23 cellular contexts compared by ENCODE assay signal in the genomic region with DNA sequence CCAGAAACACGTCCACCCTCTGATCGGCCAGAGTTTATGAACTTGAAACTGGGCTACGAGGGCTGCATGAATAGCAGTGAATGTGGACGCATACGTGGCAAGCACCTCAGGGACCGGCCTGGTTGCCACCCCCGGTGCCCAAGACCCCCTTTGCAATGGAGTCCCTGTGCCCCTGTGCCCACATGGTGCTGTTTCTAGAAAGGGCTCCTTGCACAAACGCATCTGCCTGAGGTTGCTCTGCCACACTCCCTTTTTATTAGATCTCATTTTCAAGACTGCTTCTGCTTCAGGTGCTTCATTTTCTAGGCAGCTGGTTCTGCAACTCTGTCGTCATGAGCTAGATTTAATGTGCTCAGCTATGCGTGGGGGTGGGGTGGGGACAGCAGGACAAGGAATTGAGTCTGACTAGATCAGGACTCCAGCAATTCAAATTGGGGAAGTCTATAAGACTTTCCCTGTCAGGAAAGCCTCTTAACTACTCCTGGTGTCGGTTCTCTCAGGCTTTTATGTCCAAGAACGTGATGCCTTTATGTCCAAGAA. TPM values are rescaled to one million over a fixed set of nuclear protein-coding genes. Genes with fewer than 3 reads are reported as not detected.
DNase-seq lines count a peak whose midpoint lies in the region; ATAC-seq, FAIRE-seq and TF ChIP-seq lines count a peak whose summit lies in the region.
"Had no signal": no experiment of that assay in that cellular context is flagged by ENCODE, and none has a peak within 500 bp of the region (broad histone marks: within the 10 kb centered on the region; RNA-seq: fewer than 3 reads in every experiment).

No MANE protein-coding gene starts in this region.

- ATAC-seq in HepG2, result no peak
- ATAC-seq: WTC11 had no signal

- H2AFZ ChIP-seq in HepG2 (ENCODE audit: low read length), result no peak overlapping the region

- H3K4me2 ChIP-seq in HepG2 (ENCODE audit: low read depth, low read length), result no peak overlapping the region

- H3K36me3 Mint-ChIP-seq in brain (peaks cover 10% of the 10 kb centered on the region), nephron progenitor cell (ENCODE audit: low read depth) (no peaks in the 10 kb centered on the region), type B pancreatic cell (peaks cover 10% of the 10 kb centered on the region)
- H3K36me3 Mint-ChIP-seq: WTC11 had no signal

- peak overlapping the region in 1 of 5 experiments; percentile 22 for H3K4me3 Mint-ChIP-seq in brain
- H3K4me3 Mint-ChIP-seq in nephron progenitor cell, result no peak overlapping the region
- peak overlapping the region; percentile 59 for H3K4me3 Mint-ChIP-seq in type B pancreatic cell
- H3K4me3 Mint-ChIP-seq: activated CD4-positive, alpha-beta memory T cell treated with anti-CD3 and anti-CD28 coated beads, Interleukin-2, amount 10 ng/mL, durations not matched to agents 7 days and 5 days; CD4-positive, alpha-beta T cell; WTC11 had no signal

- no peaks in the 10 kb centered on the region for H3K9me3 Mint-ChIP-seq in brain
- H3K9me3 Mint-ChIP-seq in nephron progenitor cell, result no peaks in the 10 kb centered on the region
- no peaks in the 10 kb centered on the region for H3K9me3 Mint-ChIP-seq in type B pancreatic cell
- H3K9me3 Mint-ChIP-seq: activated CD4-positive, alpha-beta memory T cell treated with anti-CD3 and anti-CD28 coated beads, Interleukin-2, amount 10 ng/mL, durations not matched to agents 7 days and 5 days; CD4-positive, alpha-beta T cell; WTC11 had no signal

- H3K27ac Mint-ChIP-seq in brain (peak overlapping the region in 3 of 5 experiments; percentile 53 to 74 (median 58)), nephron progenitor cell (peak overlapping the region; percentile 68), type B pancreatic cell (peak overlapping the region; percentile 97)
- H3K27ac Mint-ChIP-seq: activated CD4-positive, alpha-beta memory T cell treated with anti-CD3 and anti-CD28 coated beads, Interleukin-2, amount 10 ng/mL, durations not matched to agents 7 days and 5 days; CD4-positive, alpha-beta T cell; WTC11 had no signal

- peaks cover 52% of the 10 kb centered on the region for H3K4me1 ChIP-seq in HepG2 (ENCODE audit: insufficient read depth, low read length)

- TF ChIP-seq RAD21 in HepG2 (CRISPR knock-in tag; IDR thresholded peaks at IDR 0.05), result no peak

- no peak overlapping the region for H3K9ac ChIP-seq in HepG2 (ENCODE audit: insufficient read depth, low read depth, low read length)

- H3K27me3 Mint-ChIP-seq in brain, result no peaks in the 10 kb centered on the region
- peaks cover 7% of the 10 kb centered on the region for H3K27me3 Mint-ChIP-seq in nephron progenitor cell (ENCODE audit: low read depth, poor library complexity)
- no peaks in the 10 kb centered on the region for H3K27me3 Mint-ChIP-seq in type B pancreatic cell
- H3K27me3 Mint-ChIP-seq: activated CD4-positive, alpha-beta memory T cell treated with anti-CD3 and anti-CD28 coated beads, Interleukin-2, amount 10 ng/mL, durations not matched to agents 7 days and 5 days; CD4-positive, alpha-beta T cell had no signal

- in situ Hi-C loops in HepG2 (cut with HindIII; ENCODE audit: extremely low pct_ligation_motif_present, low pct_unique_long_range_greater_than_20kb), result no loop called here

- no peaks in the 10 kb centered on the region for H3K27me3 ChIP-seq in HepG2 (ENCODE audit: control insufficient read depth in 1 of 2, insufficient read depth in 2 of 2, low read length in 2 of 2)
- H3K27me3 ChIP-seq: cardiac muscle cell had no signal

- no peak overlapping the region for H3K4me3 ChIP-seq in HepG2 (replicated peaks in 1 of 3; ENCODE audit: insufficient read depth in 1 of 3, low read depth in 2 of 3, low read length in 3 of 3)
- H3K4me3 ChIP-seq: cardiac muscle cell had no signal

- POLR2A ChIA-PET in HepG2 (lab: Yijun Ruan, JAX), result interaction anchor here (1.5 to 3.9 kb wide), 2 partner anchors 13 to 18 kb away, joined by 4 to 15 read pairs; no protein-coding TSS in a partner anchor

- WGBS in HepG2 (ENCODE audit: low lambda C conversion rate), result 96% methylated on average over 12 of the region's 12 CpGs

- no peaks in the 10 kb centered on the region for H3K9me3 ChIP-seq in HepG2 (ENCODE audit: low read length)

- H3K36me3 ChIP-seq in HepG2 (replicated peaks in 1 of 2; ENCODE audit: control insufficient read depth in 1 of 2, insufficient read depth in 2 of 2, low read length in 2 of 2), result peaks cover 7 to 24% of the 10 kb centered on the region in 2 experiments; a peak in 4 of 5 replicates
- H3K36me3 ChIP-seq: cardiac muscle cell had no signal

- intact Hi-C loops in HepG2 (cut with micrococcal nuclease; ENCODE audit: unreplicated experiment), result loop anchor here (5.0 to 10.0 kb wide), 2 partner anchors 336 to 558 kb away; a partner anchor contains a TSS

- TF ChIP-seq CTCF in brain (conservative IDR thresholded peaks at IDR 0.05) (no peak), nephron progenitor cell (IDR thresholded peaks at IDR 0.05) (no peak), type B pancreatic cell (conservative IDR thresholded peaks at IDR 0.05) (no peak), HepG2 (CRISPR knock-in tag; IDR thresholded peaks at IDR 0.05) (no peak)

- H3K4me1 Mint-ChIP-seq in brain (peaks cover 46% of the 10 kb centered on the region), nephron progenitor cell (peaks cover 66% of the 10 kb centered on the region), type B pancreatic cell (ENCODE audit: unreplicated experiment) (peaks cover 43% of the 10 kb centered on the region)

- TF ChIP-seq EP300 in HepG2 (IDR thresholded peaks at IDR 0.05; ENCODE audit: low read depth in 2 of 2, low read length in 2 of 2) (no peak), HepG2 (CRISPR knock-in tag; IDR thresholded peaks at IDR 0.05; ENCODE audit: borderline replicate concordance) (no peak)

- FAIRE-seq in HepG2 (lab: Jason Lieb, UNC), result no peak
- FAIRE-seq: G401.6, keratinocyte, RCC 7860, urothelium cell line had no signal

- no peak for TF ChIP-seq POLR2A in HepG2 (IDR thresholded peaks at IDR 0.05; ENCODE audit: insufficient read depth in 1 of 2, low read depth in 2 of 2, low read length in 2 of 2)

- H3K27ac ChIP-seq in HepG2 (ENCODE audit: extremely low read length, insufficient read depth, low read length), result no peak overlapping the region
- H3K27ac ChIP-seq: cardiac muscle cell had no signal

- no peaks in the 10 kb centered on the region for H4K20me1 ChIP-seq in HepG2 (ENCODE audit: insufficient read depth, low read length)

- DNase-seq in NCI-H82 (lab: John Stamatoyannopoulos, UW) (peak; percentile 68), nephron progenitor cell (peak; percentile 17), type B pancreatic cell (ENCODE audit: extremely low spot score, unreplicated experiment) (no peak), HepG2 (ENCODE audit: low spot score) (no peak), NCI-H748 treated with DMSO at 0.1 percent for 48 hours (lab: John Stamatoyannopoulos, UW) (no peak)
- DNase-seq in activated CD4-positive, CD25-positive, alpha-beta regulatory T cell treated with anti-CD3 and anti-CD28 coated beads, Interleukin-2, amount 50 U/mL, for 72 hours, result no peak
- DNase-seq: activated CD4-positive, alpha-beta memory T cell treated with anti-CD3 and anti-CD28 coated beads, Interleukin-2, amount 10 ng/mL, durations not matched to agents 7 days and 5 days; activated gamma-delta T cell treated with Interleukin-2 at 50 U/mL for 16 hours; CD4-positive, alpha-beta T cell; dermis blood vessel endothelial cell; DMS153; H7; NCI-H1105; NCI-H2029 treated with DMSO at 0.1 percent for 48 hours; NK-92 treated with Interleukin-12 subunit alpha and Interleukin-12 subunit beta, amount 100 ng/mL, for 24 hours; substantia nigra had no signal

- CTCF ChIA-PET in HepG2 (lab: Yijun Ruan, JAX; ENCODE audit: low intra/inter-chr PET ratio, low total read pairs), result no interaction called here

- BruUV-seq in HepG2 (replicated peaks; lab: Mats Ljungman, UMichigan), result no TSS peak

- no peaks in the 10 kb centered on the region for H3K79me2 ChIP-seq in HepG2 (ENCODE audit: insufficient read depth, low read length)

TF ChIP-seq in HepG2, 621 proteins besides CTCF, POLR2A, EP300 and RAD21 (continues in another document):
- TF ChIP-seq ZNF792 (CRISPR knock-in tag; IDR thresholded peaks at IDR 0.05) (no peak), ZNF331 (CRISPR knock-in tag; IDR thresholded peaks at IDR 0.05) (no peak), MATR3 (CRISPR knock-in tag; IDR thresholded peaks at IDR 0.05) (no peak), ATRX (CRISPR knock-in tag; IDR thresholded peaks at IDR 0.05; ENCODE audit: borderline replicate concordance) (no peak), SRSF9 (IDR thresholded peaks at IDR 0.05; ENCODE audit: borderline replicate concordance, insufficient read depth, low read depth, low read length, poor library complexity, severe bottlenecking) (no peak)

RNA-seq across cellular contexts. Expression of a gene that starts 29.2 kb away (rescaled TPM):
- polyA plus RNA-seq in brain (ENCODE audit: insufficient read depth, low read depth, low replicate concordance), result 2.7 TPM
- total RNA-seq in type B pancreatic cell (ENCODE audit: low replicate concordance), result 12.1 and 13.9 TPM in 2 replicates
- 4.1 and 6.0 TPM in 2 replicates for total RNA-seq in HepG2 (2016; rRNA removed; fragmentation: Illumina TruSeq; extraction: Trizol)
- 3.0 and 3.8 TPM in 2 replicates for total RNA-seq in HepG2 (2016; cell fraction: cytosol; rRNA removed; fragmentation: Illumina TruSeq; extraction: Trizol; ENCODE audit: low read depth)
- 3.2 and 7.0 TPM in 2 replicates for total RNA-seq in HepG2 (2016; cell fraction: insoluble cytoplasmic fraction; rRNA removed; fragmentation: Illumina TruSeq; extraction: Trizol)
- total RNA-seq in HepG2 (2016; cell fraction: membrane; rRNA removed; fragmentation: Illumina TruSeq; extraction: Trizol), result 4.2 and 4.8 TPM in 2 replicates
- 10.8 and 12.6 TPM in 2 replicates for total RNA-seq in HepG2 (2016; cell fraction: nucleus; rRNA removed; fragmentation: Illumina TruSeq; extraction: Trizol)
- 12.7 and 15.7 TPM in 2 replicates for polyA plus RNA-seq in HepG2 (2011; rRNA removed)
- polyA plus RNA-seq in HepG2 (2011; cell fraction: cytosol; rRNA removed), result 9.1 and 10.3 TPM in 2 replicates
- 32.7 and 33.0 TPM in 2 replicates for polyA plus RNA-seq in HepG2 (2011; cell fraction: nucleus; rRNA removed)
- 20.8 and 22.2 TPM in 2 replicates for polyA plus RNA-seq in HepG2 (2012)
- polyA plus RNA-seq in HepG2 (2016; cell fraction: cytosol; fragmentation: Illumina TruSeq; extraction: Trizol; ENCODE audit: low read depth), result 2.9 and 3.1 TPM in 2 replicates
- polyA plus RNA-seq in HepG2 (2016; cell fraction: insoluble cytoplasmic fraction; fragmentation: Illumina TruSeq; extraction: Trizol; ENCODE audit: low read depth), result 3.3 and 3.6 TPM in 2 replicates
- 3.4 and 3.6 TPM in 2 replicates for polyA plus RNA-seq in HepG2 (2016; cell fraction: membrane; fragmentation: Illumina TruSeq; extraction: Trizol; ENCODE audit: low read depth)
- polyA plus RNA-seq in HepG2 (2016; cell fraction: nucleus; fragmentation: Illumina TruSeq; extraction: Trizol; ENCODE audit: insufficient read depth, low read depth), result 11.5 and 12.4 TPM in 2 replicates
- 10.5 and 30.9 TPM in 2 replicates for polyA minus RNA-seq in HepG2 (2011; rRNA and poly(A)+ RNA removed; ENCODE audit: low replicate concordance)
- 13.3 and 18.1 TPM in 2 replicates for polyA minus RNA-seq in HepG2 (2011; cell fraction: cytosol; rRNA and poly(A)+ RNA removed)
- polyA minus RNA-seq in HepG2 (2011; cell fraction: nucleus; rRNA and poly(A)+ RNA removed), result 48.8 and 61.2 TPM in 2 replicates

Comparison
In these comparisons a context has a peak if more than half of its experiments do, and no peak if none do; other contexts are left out.
1. DNase-seq: peak in NCI-H82 (single experiment) and nephron progenitor cell (single experiment); none in type B pancreatic cell (single experiment), HepG2 (single experiment), activated CD4-positive, CD25-positive, alpha-beta regulatory T cell treated with anti-CD3 and anti-CD28 coated beads, Interleukin-2, amount 50 U/mL, for 72 hours (single experiment) and NCI-H748 treated with DMSO at 0.1 percent for 48 hours (single experiment).
2. Peak in every context shown above with its lines, with median percentiles within 50 percentile points of each other: H3K27ac Mint-ChIP-seq.